ENCODE assay signal across 15 cellular contexts in genomic region chr3:192818126-192818525, GRCh38.
A peak's percentile ranks its signal among the peaks of the same experiment; 100 is the strongest.
DNase-seq lines count a peak whose midpoint lies in the region; ATAC-seq and TF ChIP-seq lines count a peak whose summit lies in the region.
"Had no signal": no experiment of that assay in that cellular context is flagged by ENCODE, and none has a peak within 500 bp of the region (broad histone marks: within the 10 kb centered on the region; RNA-seq: fewer than 3 reads in every experiment).

No MANE protein-coding gene starts in this region.

- CTCF ChIA-PET in activated CD4-positive, alpha-beta T cell treated with anti-CD3 and anti-CD28 coated beads, Interleukin-2, amount 10 ng/mL, durations not matched to agents 7 days and 5 days (lab: Charles Lee), result interaction anchor here (0.6 to 1.8 kb wide), 3 partner anchors 15 to 224 kb away, joined by 4 to 7 read pairs (median 7); partner anchors contain the start of gene MB21D2
- CTCF ChIA-PET in HEK293 (lab: Yijun Ruan, JAX), result interaction anchor here (0.7 to 8.5 kb wide), 6 partner anchors 26 to 239 kb away, joined by 3 to 132 read pairs (median 6); partner anchors contain the start of gene MB21D2

- H3K9ac ChIP-seq in adipocyte (ENCODE audit: low read length) (no peak overlapping the region), smooth muscle cell (ENCODE audit: low read depth) (peak overlapping the region; percentile 13)

- POLR2A ChIA-PET in activated CD4-positive, alpha-beta T cell treated with anti-CD3 and anti-CD28 coated beads, Interleukin-2, amount 10 ng/mL, durations not matched to agents 7 days and 5 days (lab: Charles Lee), result no interaction called here
- POLR2A ChIA-PET in HEK293 (lab: Yijun Ruan, JAX), result interaction anchor here (1.2 to 1.3 kb wide), 2 partner anchors 62 to 100 kb away, joined by 3 to 5 read pairs; partner anchors contain the start of gene MB21D2

- H3K9me3 ChIP-seq in HEK293 (ENCODE audit: control insufficient read depth, insufficient read depth, low read depth, low read length) (no peaks in the 10 kb centered on the region), adipocyte (ENCODE audit: control insufficient read depth, low read length) (no peaks in the 10 kb centered on the region), smooth muscle cell (replicated peaks; ENCODE audit: low read depth) (no peaks in the 10 kb centered on the region)
- H3K9me3 ChIP-seq: esophagus muscularis mucosa had no signal

- in situ Hi-C loops in GM13976 (cut with MboI; ENCODE audit: low sequenced_read_pairs, unreplicated experiment), result loop anchor here (25.0 kb wide), 2 partner anchors 644 to 744 kb away; partner anchors contain the start of gene ATP13A4

- H3K4me3 ChIP-seq in HEK293 (ENCODE audit: low read depth, low read length) (no peak overlapping the region), adipocyte (ENCODE audit: low read length) (no peak overlapping the region), smooth muscle cell (no peak overlapping the region)
- H3K4me3 ChIP-seq: esophagus muscularis mucosa had no signal

- WGBS in smooth muscle cell (ENCODE audit: low lambda C conversion rate), result 93% methylated on average over 1 of the region's 1 CpG

- no peaks in the 10 kb centered on the region for H3K36me3 Mint-ChIP-seq in activated CD4-positive, alpha-beta T cell treated with anti-CD3 and anti-CD28 coated beads, Interleukin-2, amount 10 ng/mL, durations not matched to agents 7 days and 5 days (ENCODE audit: low read depth)
- H3K36me3 Mint-ChIP-seq: activated naive CD4-positive, alpha-beta T cell treated with anti-CD3 and anti-CD28 coated beads, Interleukin-2, amount 10 ng/mL, durations not matched to agents 7 days and 5 days had no signal

- no peak overlapping the region for H3K4me3 Mint-ChIP-seq in activated CD4-positive, alpha-beta T cell treated with anti-CD3 and anti-CD28 coated beads, Interleukin-2, amount 10 ng/mL, durations not matched to agents 7 days and 5 days
- H3K4me3 Mint-ChIP-seq: activated naive CD4-positive, alpha-beta T cell treated with anti-CD3 and anti-CD28 coated beads, Interleukin-2, amount 10 ng/mL, durations not matched to agents 7 days and 5 days; neural crest cell had no signal

- H3K79me2 ChIP-seq in smooth muscle cell (ENCODE audit: low read depth), result peaks cover 17% of the 10 kb centered on the region

- DNase-seq in activated CD4-positive, alpha-beta T cell treated with anti-CD3 and anti-CD28 coated beads, Interleukin-2, amount 10 ng/mL, durations not matched to agents 7 days and 5 days, result no peak
- no peak for DNase-seq in activated CD4-positive, alpha-beta T cell treated with anti-CD3 and anti-CD28 coated beads for 48 hours
- DNase-seq in adipocyte (ENCODE audit: low read depth) (peak; percentile 26), smooth muscle cell (lab: John Stamatoyannopoulos, UW; ENCODE audit: unreplicated experiment) (no peak), GM13976 (ENCODE audit: low spot score) (no peak), amygdala (lab: John Stamatoyannopoulos, UW) (no peak)
- DNase-seq: activated naive CD4-positive, alpha-beta T cell treated with anti-CD3 and anti-CD28 coated beads, Interleukin-2, amount 10 ng/mL, durations not matched to agents 7 days and 5 days; kidney; NCI-H187; NCI-H69 had no signal

- ATAC-seq in HG03457 (IDR thresholded peaks at IDR 0.05; ENCODE audit: unreplicated experiment), result no peak

- peak overlapping the region; percentile 37 for H3K27ac Mint-ChIP-seq in activated CD4-positive, alpha-beta T cell treated with anti-CD3 and anti-CD28 coated beads, Interleukin-2, amount 10 ng/mL, durations not matched to agents 7 days and 5 days

- no peak overlapping the region for H3K27ac ChIP-seq in HEK293 (ENCODE audit: extremely low read depth, low read depth, low read length)
- H3K27ac ChIP-seq in smooth muscle cell (ENCODE audit: low read depth), result peak overlapping the region; percentile 88
- H3K27ac ChIP-seq: esophagus muscularis mucosa, VCaP had no signal

- no peaks in the 10 kb centered on the region for H3K27me3 ChIP-seq in adipocyte (replicated peaks; ENCODE audit: control insufficient read depth, insufficient read depth, low read length)
- no peaks in the 10 kb centered on the region for H3K27me3 ChIP-seq in smooth muscle cell (ENCODE audit: low read depth)
- H3K27me3 ChIP-seq: esophagus muscularis mucosa had no signal

- peaks cover 37% of the 10 kb centered on the region for H4K20me1 ChIP-seq in smooth muscle cell (ENCODE audit: low read depth)

- H3K4me1 Mint-ChIP-seq in activated CD4-positive, alpha-beta T cell treated with anti-CD3 and anti-CD28 coated beads, Interleukin-2, amount 10 ng/mL, durations not matched to agents 7 days and 5 days, result peaks cover 30% of the 10 kb centered on the region

- H3K36me3 ChIP-seq in HEK293 (ENCODE audit: control insufficient read depth in 2 of 2, insufficient read depth in 1 of 2, low read length in 2 of 2), result no peaks in the 10 kb centered on the region
- no peaks in the 10 kb centered on the region for H3K36me3 ChIP-seq in adipocyte (ENCODE audit: control insufficient read depth, insufficient read depth, low read length, severe bottlenecking)
- no peaks in the 10 kb centered on the region for H3K36me3 ChIP-seq in smooth muscle cell (ENCODE audit: low read depth)
- H3K36me3 ChIP-seq: esophagus muscularis mucosa had no signal

- H3K9me3 Mint-ChIP-seq in activated CD4-positive, alpha-beta T cell treated with anti-CD3 and anti-CD28 coated beads, Interleukin-2, amount 10 ng/mL, durations not matched to agents 7 days and 5 days, result no peaks in the 10 kb centered on the region
- H3K9me3 Mint-ChIP-seq: activated naive CD4-positive, alpha-beta T cell treated with anti-CD3 and anti-CD28 coated beads, Interleukin-2, amount 10 ng/mL, durations not matched to agents 7 days and 5 days; neural crest cell had no signal

- peaks cover 16% of the 10 kb centered on the region for H3K4me1 ChIP-seq in HEK293 (ENCODE audit: control insufficient read depth, insufficient read depth, low read length)
- peaks cover 22% of the 10 kb centered on the region for H3K4me1 ChIP-seq in adipocyte (ENCODE audit: control insufficient read depth, insufficient read depth, low read length)
- H3K4me1 ChIP-seq in smooth muscle cell (ENCODE audit: low read depth), result peaks cover 4% of the 10 kb centered on the region

- H3K27me3 Mint-ChIP-seq in activated CD4-positive, alpha-beta T cell treated with anti-CD3 and anti-CD28 coated beads, Interleukin-2, amount 10 ng/mL, durations not matched to agents 7 days and 5 days, result peaks cover 2% of the 10 kb centered on the region
- H3K27me3 Mint-ChIP-seq: activated naive CD4-positive, alpha-beta T cell treated with anti-CD3 and anti-CD28 coated beads, Interleukin-2, amount 10 ng/mL, durations not matched to agents 7 days and 5 days had no signal

- no peak overlapping the region for H2AFZ ChIP-seq in smooth muscle cell (ENCODE audit: low read depth)

- TF ChIP-seq CTCF in HEK293 (tag by site-specific recombination; IDR thresholded peaks at IDR 0.05), result no peak
- no peak for TF ChIP-seq CTCF in smooth muscle cell (IDR thresholded peaks at IDR 0.05; ENCODE audit: borderline replicate concordance, insufficient read depth, poor library complexity, severe bottlenecking)
- no peak for TF ChIP-seq CTCF in GM13976 (IDR thresholded peaks at IDR 0.05; ENCODE audit: borderline replicate concordance, control extremely low read depth, extremely low read depth, insufficient read depth, missing control alignments)

- peak overlapping the region; percentile 61 for H3K4me2 ChIP-seq in smooth muscle cell

- H3F3A ChIP-seq in smooth muscle cell (ENCODE audit: low read depth), result no peaks in the 10 kb centered on the region

TF ChIP-seq in HEK293, 187 proteins besides CTCF, POLR2A, EP300 and RAD21 (continues in another document):
- TF ChIP-seq PRDM1 (tag by site-specific recombination; IDR thresholded peaks at IDR 0.05) (peak; percentile 33; the same call in 1 of the 2 replicates), ZEB2 (tag by site-specific recombination; IDR thresholded peaks at IDR 0.05) (peak; percentile 81), KLF16 (tag by site-specific recombination; IDR thresholded peaks at IDR 0.05) (no peak), ZBTB21 (tag by site-specific recombination; IDR thresholded peaks at IDR 0.05) (peak; percentile 68; the same call in 1 of the 2 replicates), ZNF660 (tag by site-specific recombination; IDR thresholded peaks at IDR 0.05) (peak; percentile 53), AEBP2 (tag by site-specific recombination; IDR thresholded peaks at IDR 0.05; ENCODE audit: borderline replicate concordance) (no peak), ZSCAN4 (tag by site-specific recombination; IDR thresholded peaks at IDR 0.05) (no peak), MZF1 (tag by site-specific recombination; IDR thresholded peaks at IDR 0.05; ENCODE audit: borderline replicate concordance) (no peak), SP7 (tag by site-specific recombination; IDR thresholded peaks at IDR 0.05) (peak; percentile 40; the same call in 1 of the 2 replicates), ZNF707 (tag by site-specific recombination; IDR thresholded peaks at IDR 0.05) (no peak)
